13 cellular contexts compared by ENCODE assay signal in genomic region chr17:18960241-18960665, GRCh38. TPM values are rescaled to one million over a fixed set of nuclear protein-coding genes. Genes with fewer than 3 reads are reported as not detected.
"Had no signal": no experiment of that assay in that cellular context is flagged by ENCODE, and none has a peak within 500 bp of the region (broad histone marks: within the 10 kb centered on the region; RNA-seq: fewer than 3 reads in every experiment).

No MANE protein-coding gene starts in this region.

- H3K36me3 ChIP-seq: upper lobe of right lung, WERI-Rb-1 had no signal

- H3K27ac Mint-ChIP-seq: activated CD8-positive, alpha-beta memory T cell treated with anti-CD3 and anti-CD28 coated beads, Interleukin-2, amount 10 ng/mL, durations not matched to agents 7 days and 5 days; activated naive CD8-positive, alpha-beta T cell treated with anti-CD3 and anti-CD28 coated beads for 36 hours; activated T-cell treated with anti-CD3 and anti-CD28 coated beads, Interleukin-2, amount 50 U/mL, for 24 hours had no signal

- H3K27me3 ChIP-seq: upper lobe of right lung had no signal

- H3K36me3 Mint-ChIP-seq: activated CD8-positive, alpha-beta memory T cell treated with anti-CD3 and anti-CD28 coated beads, Interleukin-2, amount 10 ng/mL, durations not matched to agents 7 days and 5 days; naive thymus-derived CD8-positive, alpha-beta T cell; stimulated activated naive B cell treated with anti-CD40 and anti-IgM and Interleukin-4, amounts not matched to agents 10 μg/mL and 1 μg/mL and 100 μg/mL, for 72 hours had no signal

- H3K27ac ChIP-seq: upper lobe of right lung, WERI-Rb-1 had no signal

- H3K9me3 Mint-ChIP-seq: activated naive CD8-positive, alpha-beta T cell treated with anti-CD3 and anti-CD28 coated beads for 36 hours; activated T-cell treated with anti-CD3 and anti-CD28 coated beads, Interleukin-2, amount 50 U/mL, for 24 hours; naive thymus-derived CD8-positive, alpha-beta T cell; stimulated activated naive B cell treated with anti-CD40 and anti-IgM and Interleukin-4, amounts not matched to agents 10 μg/mL and 1 μg/mL and 100 μg/mL, for 72 hours had no signal

- H3K4me2 ChIP-seq: smooth muscle cell had no signal

- H3K9me3 ChIP-seq: mucosa of descending colon, upper lobe of right lung had no signal

- H3K4me3 ChIP-seq: mucosa of descending colon, smooth muscle cell, upper lobe of right lung had no signal

- H3K27me3 Mint-ChIP-seq: activated CD8-positive, alpha-beta memory T cell treated with anti-CD3 and anti-CD28 coated beads, Interleukin-2, amount 10 ng/mL, durations not matched to agents 7 days and 5 days; activated naive CD8-positive, alpha-beta T cell treated with anti-CD3 and anti-CD28 coated beads for 36 hours; activated T-cell treated with anti-CD3 and anti-CD28 coated beads, Interleukin-2, amount 50 U/mL, for 24 hours; naive thymus-derived CD8-positive, alpha-beta T cell had no signal

- H3K4me3 Mint-ChIP-seq: activated CD8-positive, alpha-beta memory T cell treated with anti-CD3 and anti-CD28 coated beads, Interleukin-2, amount 10 ng/mL, durations not matched to agents 7 days and 5 days; activated naive CD8-positive, alpha-beta T cell treated with anti-CD3 and anti-CD28 coated beads for 36 hours; activated T-cell treated with anti-CD3 and anti-CD28 coated beads, Interleukin-2, amount 50 U/mL, for 24 hours had no signal

RNA-seq across cellular contexts. Expression of gene SLC5A10, which starts 8.3 kb away (rescaled TPM):
- total RNA-seq: activated CD8-positive, alpha-beta memory T cell treated with anti-CD3 and anti-CD28 coated beads, Interleukin-2, amount 10 ng/mL, durations not matched to agents 7 days and 5 days; activated naive CD8-positive, alpha-beta T cell treated with anti-CD3 and anti-CD28 coated beads for 36 hours; dermis blood vessel endothelial cell; epithelial cell of proximal tubule; mammary epithelial cell; naive thymus-derived CD8-positive, alpha-beta T cell; progenitor cell of endocrine pancreas; smooth muscle cell; upper lobe of right lung had no signal
- polyA plus RNA-seq: mammary epithelial cell, smooth muscle cell had no signal
